In the genomic region with DNA sequence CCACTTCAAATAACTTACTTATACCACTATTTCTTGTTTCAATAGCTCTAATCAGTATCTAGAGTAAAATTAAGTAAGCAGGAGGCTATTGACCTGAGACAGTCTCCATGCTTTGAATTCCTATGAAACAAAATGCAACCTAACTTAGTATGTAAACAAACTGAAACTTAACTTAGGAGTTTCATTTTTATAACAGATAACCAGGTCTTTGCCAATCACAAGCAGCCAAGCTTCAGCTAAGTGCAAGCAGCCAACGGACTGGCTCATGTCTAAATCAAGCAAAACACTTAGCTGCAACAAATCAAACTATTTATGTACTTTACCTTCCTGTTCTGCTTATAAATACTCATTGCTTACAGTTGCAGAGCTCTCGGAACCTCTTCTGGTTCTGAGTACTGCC, we compare ENCODE assay signal across 10 cellular contexts. TPM values are rescaled to one million over a fixed set of nuclear protein-coding genes. Genes with fewer than 3 reads are reported as not detected.
DNase-seq lines count a peak whose midpoint lies in the region; ATAC-seq lines count a peak whose summit lies in the region.
"Had no signal": no experiment of that assay in that cellular context is flagged by ENCODE, and none has a peak within 500 bp of the region (broad histone marks: within the 10 kb centered on the region; RNA-seq: fewer than 3 reads in every experiment).

No MANE protein-coding gene starts in this region.

- no peaks in the 10 kb centered on the region for H3K27me3 Mint-ChIP-seq in CD4-positive, CD25-positive, alpha-beta regulatory T cell

- ATAC-seq in CD4-positive, CD25-positive, alpha-beta regulatory T cell (ENCODE audit: low read depth in 2 of 2): peak; percentile 54 to 56
- ATAC-seq in GM19467 (IDR thresholded peaks at IDR 0.05; ENCODE audit: unreplicated experiment) (peak; percentile 37), HG03439 (IDR thresholded peaks at IDR 0.05; ENCODE audit: unreplicated experiment) (peak; percentile 58)

- peaks cover 34 to 89% (median 60%) of the 10 kb centered on the region in 4 donors for H3K4me1 Mint-ChIP-seq in CD4-positive, CD25-positive, alpha-beta regulatory T cell

- peak overlapping the region; percentile 55 to 83 (median 74) for H3K4me3 Mint-ChIP-seq in CD4-positive, CD25-positive, alpha-beta regulatory T cell

- H3K27ac Mint-ChIP-seq in CD4-positive, CD25-positive, alpha-beta regulatory T cell: peak overlapping the region; percentile 91 to 96 (median 91)

- H3K27ac ChIP-seq in CD4-positive, CD25-positive, alpha-beta regulatory T cell (ENCODE audit: insufficient read depth, low read length, poor library complexity, severe bottlenecking): peak overlapping the region; percentile 72
- H3K27ac ChIP-seq in duodenal mucosa (ENCODE audit: low read depth, low read length): no peak overlapping the region

- H3K9me3 ChIP-seq in CD4-positive, CD25-positive, alpha-beta regulatory T cell (ENCODE audit: control insufficient read depth in 2 of 2, low read length in 2 of 2): no peaks in the 10 kb centered on the region
- H3K9me3 ChIP-seq in duodenal mucosa (ENCODE audit: control insufficient read depth in 1 of 2, low read length in 2 of 2): no peaks in the 10 kb centered on the region

- no peaks in the 10 kb centered on the region for H3K36me3 ChIP-seq in CD4-positive, CD25-positive, alpha-beta regulatory T cell (ENCODE audit: control insufficient read depth, insufficient read depth, low read length)
- no peaks in the 10 kb centered on the region for H3K36me3 ChIP-seq in duodenal mucosa (ENCODE audit: control insufficient read depth in 1 of 2, insufficient read depth in 2 of 2, low read length in 2 of 2)

- no peaks in the 10 kb centered on the region for H3K27me3 ChIP-seq in CD4-positive, CD25-positive, alpha-beta regulatory T cell (ENCODE audit: control insufficient read depth, insufficient read depth, low read length)
- no peaks in the 10 kb centered on the region for H3K27me3 ChIP-seq in duodenal mucosa (ENCODE audit: control insufficient read depth in 1 of 2, insufficient read depth in 2 of 2, low read length in 2 of 2)

- H3K36me3 Mint-ChIP-seq in CD4-positive, CD25-positive, alpha-beta regulatory T cell: peaks cover 2% of the 10 kb centered on the region

- peak overlapping the region; percentile 75 for H3K4me3 ChIP-seq in CD4-positive, CD25-positive, alpha-beta regulatory T cell (ENCODE audit: low read depth, low read length)
- peak overlapping the region; percentile 11 to 42 for H3K4me3 ChIP-seq in duodenal mucosa (ENCODE audit: low read depth in 1 of 2, low read length in 2 of 2)

- DNase-seq in CD4-positive, CD25-positive, alpha-beta regulatory T cell: peak in 2 of 3 donors; percentile 50 to 64
- DNase-seq in cerebellar nuclear complex (lab: John Stamatoyannopoulos, UW): no peak
- no peak for DNase-seq in mucosa of gallbladder (ENCODE audit: low spot score)
- DNase-seq in stimulated activated naive CD4-positive, alpha-beta T cell treated with Interleukin-2 at 50 U/mL for 16 hours (lab: John Stamatoyannopoulos, UW): no peak
- DNase-seq in midbrain (lab: John Stamatoyannopoulos, UW): no peak
- DNase-seq: DMS153 had no signal

- peaks cover 0 to 6% (median 1%) of the 10 kb centered on the region in 7 donors for H3K9me3 Mint-ChIP-seq in CD4-positive, CD25-positive, alpha-beta regulatory T cell

- H3K4me1 ChIP-seq in CD4-positive, CD25-positive, alpha-beta regulatory T cell (ENCODE audit: control insufficient read depth, insufficient read depth, low read length, poor library complexity, severe bottlenecking): peaks cover 52% of the 10 kb centered on the region
- H3K4me1 ChIP-seq in duodenal mucosa (ENCODE audit: control insufficient read depth in 1 of 2, insufficient read depth in 2 of 2, low read length in 2 of 2): peaks cover 18% of the 10 kb centered on the region in 2 donors

- peak overlapping the region in 1 of 2 donors; percentile 2 for H3K9ac ChIP-seq in duodenal mucosa (ENCODE audit: low read depth in 1 of 2, low read length in 2 of 2)

RNA-seq across cellular contexts. Expression of gene GSTK1, which starts 4.4 kb away (rescaled TPM):
- 475 TPM for total RNA-seq in CD4-positive, CD25-positive, alpha-beta regulatory T cell
- 100 to 1,000 TPM; 589 to 845 (median 707) TPM for polyA plus RNA-seq in CD4-positive, CD25-positive, alpha-beta regulatory T cell
- total RNA-seq in mucosa of gallbladder: 252 TPM

RNA-seq across cellular contexts. Expression of gene TMEM139, which starts 25.9 kb away (rescaled TPM):
- total RNA-seq in CD4-positive, CD25-positive, alpha-beta regulatory T cell: 0.91 TPM
- polyA plus RNA-seq in CD4-positive, CD25-positive, alpha-beta regulatory T cell: 1 to 10 TPM in 2 of 4 donors, under 1 TPM in 2; 0.75 to 1.3 (median 1.0) TPM
- 47.8 TPM for total RNA-seq in mucosa of gallbladder

RNA-seq across cellular contexts. Expression of gene CASP2, which starts 29.3 kb away (rescaled TPM):
- total RNA-seq in CD4-positive, CD25-positive, alpha-beta regulatory T cell: 61.4 TPM
- polyA plus RNA-seq in CD4-positive, CD25-positive, alpha-beta regulatory T cell: 10 to 100 TPM; 20.5 to 27.1 (median 24.1) TPM
- total RNA-seq in mucosa of gallbladder: 38.7 TPM

RNA-seq across cellular contexts. Expression of gene TAS2R40, which starts 37.0 kb away (rescaled TPM):
- total RNA-seq in CD4-positive, CD25-positive, alpha-beta regulatory T cell: not detected
- polyA plus RNA-seq in CD4-positive, CD25-positive, alpha-beta regulatory T cell: not detected
- total RNA-seq in mucosa of gallbladder: not detected
- total RNA-seq: renal cortical epithelial cell had no signal

RNA-seq across cellular contexts. Expression of gene CLCN1, which starts 57.1 kb away (rescaled TPM):
- not detected for total RNA-seq in CD4-positive, CD25-positive, alpha-beta regulatory T cell
- under 1 TPM in 1 of 4 donors, not detected in 3; 0.05 TPM for polyA plus RNA-seq in CD4-positive, CD25-positive, alpha-beta regulatory T cell
- total RNA-seq in mucosa of gallbladder: 1.2 TPM
- total RNA-seq: renal cortical epithelial cell had no signal

Comparison
In these comparisons a context has a peak if more than half of its experiments do, and no peak if none do; other contexts are left out.
1. DNase-seq: peak in CD4-positive, CD25-positive, alpha-beta regulatory T cell (2 of 3); none in cerebellar nuclear complex (0 of 2), mucosa of gallbladder (single experiment), stimulated activated naive CD4-positive, alpha-beta T cell treated with Interleukin-2 at 50 U/mL for 16 hours (single experiment) and midbrain (single experiment).
2. RNA of gene TMEM139, which starts 25.9 kb away (total RNA-seq): 47.8 TPM in mucosa of gallbladder (single experiment); 0.91 TPM in CD4-positive, CD25-positive, alpha-beta regulatory T cell (single experiment); every median in the first group is over 10 times any median in the second.
3. Peak in every context shown above with its lines, with median percentiles within 50 percentile points of each other: ATAC-seq.